Comparison of ENCODE assay signal across 9 cellular contexts in the genomic region with DNA sequence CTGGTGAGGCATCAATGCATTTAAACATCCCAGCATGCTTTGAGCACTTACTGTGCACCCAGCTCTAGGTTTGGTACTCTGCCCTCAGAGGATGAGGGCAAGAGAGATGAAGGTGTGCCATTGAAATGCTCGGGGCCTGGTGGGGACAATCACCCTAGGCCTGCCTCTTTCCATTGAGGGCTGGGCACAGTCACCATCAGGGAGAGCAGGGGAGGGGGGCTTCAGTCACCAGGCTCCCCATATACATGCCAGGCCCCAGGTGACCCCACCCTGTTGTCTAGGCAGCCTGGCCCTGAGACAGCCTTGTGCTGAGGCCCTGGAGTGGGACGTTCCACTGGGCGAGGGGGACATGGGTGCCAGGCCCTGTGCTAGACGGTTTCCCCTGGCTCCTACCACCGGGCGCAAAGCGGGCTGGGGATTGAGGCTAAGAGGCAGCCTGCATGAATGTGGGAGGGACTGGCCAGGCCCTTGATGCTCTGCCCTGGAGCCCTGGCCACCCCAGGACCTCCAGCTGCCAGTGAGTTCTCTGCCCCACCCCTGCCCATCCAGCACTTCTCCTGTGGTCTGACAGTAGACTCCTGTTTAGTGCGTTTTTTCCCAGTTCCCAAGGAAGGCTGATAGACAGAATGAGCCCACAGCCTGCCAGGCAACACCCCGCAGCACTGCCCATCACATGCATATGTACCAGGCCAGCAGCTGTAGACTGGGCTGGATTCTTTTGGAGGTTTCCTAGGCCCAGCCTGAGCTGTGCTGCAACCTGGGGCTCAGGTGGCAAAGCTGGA. TPM values are rescaled to one million over a fixed set of nuclear protein-coding genes. Genes with fewer than 3 reads are reported as not detected.
DNase-seq lines count a peak whose midpoint lies in the region; ATAC-seq and TF ChIP-seq lines count a peak whose summit lies in the region.
"Had no signal": no experiment of that assay in that cellular context is flagged by ENCODE, and none has a peak within 500 bp of the region (broad histone marks: within the 10 kb centered on the region; RNA-seq: fewer than 3 reads in every experiment).

No MANE protein-coding gene starts in this region.

- H3K36me3 ChIP-seq in body of pancreas (replicated peaks in 1 of 2; ENCODE audit: insufficient read depth in 1 of 2, low read depth in 2 of 2) (no peaks in the 10 kb centered on the region), spleen (peaks cover 0 to 80% (median 28%) of the 10 kb centered on the region in 6 donors)

- TF ChIP-seq POLR2A in body of pancreas (IDR thresholded peaks at IDR 0.05) (no peak), spleen (IDR thresholded peaks at IDR 0.05) (no peak)

- ATAC-seq in body of pancreas (no peak), HG02981 (IDR thresholded peaks at IDR 0.05; ENCODE audit: unreplicated experiment) (no peak)

- peak overlapping the region; percentile 32 for H3K4me3 ChIP-seq in GM12875 (ENCODE audit: low read depth, low read length)
- no peak overlapping the region for H3K4me3 ChIP-seq in body of pancreas
- H3K4me3 ChIP-seq in spleen: peak overlapping the region in 1 of 8 donors; percentile 27

- H3K27me3 ChIP-seq in body of pancreas (no peaks in the 10 kb centered on the region), spleen (replicated peaks in 1 of 7) (no peaks in the 10 kb centered on the region)

- no peaks in the 10 kb centered on the region for H3K9me3 ChIP-seq in body of pancreas
- H3K9me3 ChIP-seq in spleen: no peaks in the 10 kb centered on the region

- H3K4me1 ChIP-seq in body of pancreas (peaks cover 6% of the 10 kb centered on the region), spleen (peaks cover 32 to 100% (median 95%) of the 10 kb centered on the region in 6 donors)

- intact Hi-C loops in body of pancreas (cut with DNase I): no loop called here
- intact Hi-C loops in spleen (cut with DNase I; ENCODE audit: low total_unique reads): no loop called here

- WGBS in body of pancreas, 2 donors: 90 to 91% methylated on average over 7 to 9 of the region's 9 CpGs
- 77 to 89% (median 81%) methylated on average over 9 of the region's 9 CpGs for WGBS in spleen, 5 donors

- no peak for TF ChIP-seq CTCF in GM12875 (IDR thresholded peaks at IDR 0.05; ENCODE audit: borderline replicate concordance, insufficient read depth, low read depth, low read length)
- TF ChIP-seq CTCF in body of pancreas (IDR thresholded peaks at IDR 0.05): no peak
- TF ChIP-seq CTCF in spleen (IDR thresholded peaks at IDR 0.05 in 8 of 11, conservative IDR thresholded peaks at IDR 0.05 in 3 of 11): no peak

- DNase-seq in T-helper 9 cell: peak; percentile 0
- DNase-seq in body of pancreas: peak in 3 of 4 donors; percentile 4 to 11 (median 11)
- DNase-seq in spleen: peak; percentile 76
- no peak for DNase-seq in DMS153 (lab: John Stamatoyannopoulos, UW)
- no peak for DNase-seq in inferior parietal cortex (ENCODE audit: extremely low spot score)
- DNase-seq: amniotic stem cell, NCI-H1694 had no signal

- no peak overlapping the region for H3K27ac ChIP-seq in body of pancreas
- H3K27ac ChIP-seq in spleen: peak overlapping the region in 6 of 8 donors; percentile 45 to 88 (median 70)

RNA-seq across cellular contexts. Expression of gene TCF7, which starts 18.9 kb away (rescaled TPM):
- total RNA-seq in body of pancreas (1 to 10 TPM; 6.3 to 9.1 TPM), spleen (10 to 100 TPM; 29.0 to 88.3 (median 53.7) TPM)
- 10 to 100 TPM; 13.7 to 24.3 (median 18.1) TPM for polyA plus RNA-seq in spleen

RNA-seq across cellular contexts. Expression of gene SKP1, which starts 43.3 kb away (rescaled TPM):
- total RNA-seq in body of pancreas: 10 to 100 TPM; 31.6 to 46.8 TPM
- total RNA-seq in spleen: 100 to 1,000 TPM; 121 to 246 (median 193) TPM
- 100 to 1,000 TPM; 142 to 354 (median 228) TPM for polyA plus RNA-seq in spleen

Comparison
In these comparisons a context has a peak if more than half of its experiments do, and no peak if none do; other contexts are left out.
1. DNase-seq: peak in T-helper 9 cell (single experiment), body of pancreas (3 of 4) and spleen (single experiment); none in DMS153 (single experiment) and inferior parietal cortex (single experiment).
2. H3K27ac ChIP-seq: peak in spleen (6 of 8); none in body of pancreas (0 of 4).